In the genomic region with DNA sequence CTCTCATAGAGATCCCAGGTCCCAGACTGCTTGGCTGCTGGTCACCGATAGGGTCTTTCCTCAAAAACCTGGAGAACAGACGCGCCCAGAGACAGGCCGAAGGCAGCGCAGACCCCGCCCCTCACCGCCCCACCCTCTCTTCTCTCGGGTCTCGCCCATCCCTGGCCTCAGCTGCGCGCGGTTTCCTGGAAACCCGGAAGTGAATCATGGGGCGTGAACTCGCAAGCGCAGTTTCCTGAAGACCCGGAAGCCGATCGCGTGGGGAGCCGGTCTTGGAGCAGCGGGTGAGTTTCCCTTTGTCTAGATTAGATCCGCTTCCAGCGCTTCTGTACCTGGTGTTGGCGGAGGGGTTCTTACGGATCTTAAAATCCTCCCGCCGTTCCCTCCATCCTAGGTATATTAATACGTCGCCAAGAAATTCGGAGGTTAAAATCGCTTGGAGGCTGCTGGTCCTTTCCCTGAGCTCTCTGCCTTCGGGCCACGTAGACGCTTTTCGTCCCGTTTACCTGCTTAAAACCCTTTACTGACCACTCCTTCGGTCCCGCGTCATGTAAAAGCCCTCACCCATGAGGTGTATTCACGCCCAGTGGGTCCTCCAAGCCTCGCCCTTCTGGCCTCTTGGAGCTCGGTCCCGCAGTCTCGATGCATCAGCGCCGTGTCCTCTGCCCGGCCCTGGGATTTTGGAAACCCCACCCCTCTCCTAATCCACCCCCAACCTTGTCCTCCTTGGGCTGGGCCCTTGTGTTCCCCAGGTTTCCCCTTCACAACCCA, we compare ENCODE assay signal across 8 cellular contexts. TPM values are rescaled to one million over a fixed set of nuclear protein-coding genes. Genes with fewer than 3 reads are reported as not detected.
DNase-seq lines count a peak whose midpoint lies in the region; ATAC-seq, FAIRE-seq and TF ChIP-seq lines count a peak whose summit lies in the region.

A gene (plus strand): TSS at position 230 of the 771 bp plus-strand sequence. CDS start 48,293 bp downstream, outside the sequence.

- H4K20me1 ChIP-seq in keratinocyte (ENCODE audit: control insufficient read depth, extremely low read depth, insufficient read depth, low read length) = no peaks in the 10 kb centered on the region

- no peaks in the 10 kb centered on the region for H3K9me1 ChIP-seq in keratinocyte (ENCODE audit: control insufficient read depth, extremely low read depth, insufficient read depth, low read length)

- H3K4me2 ChIP-seq in keratinocyte (ENCODE audit: control insufficient read depth, extremely low read depth, insufficient read depth, low read depth, low read length) = peak within 1 kb of the TSS; percentile 67

- TF ChIP-seq CTCF in keratinocyte (optimal IDR thresholded peaks at IDR 0.05 in 1 of 3, IDR thresholded peaks at IDR 0.05 in 1 of 3, conservative IDR thresholded peaks at IDR 0.05 in 1 of 3; ENCODE audit: extremely low read depth in 1 of 3, insufficient read depth in 2 of 3, low read length in 3 of 3) = no peak

- peak within 1 kb of the TSS; percentile 45 for H3K9ac ChIP-seq in keratinocyte (ENCODE audit: control insufficient read depth, extremely low read depth, insufficient read depth, low read length)

- dilution Hi-C loops in keratinocyte (cut with MboI; ENCODE audit: extremely low pct_ligation_motif_present, low sequenced_read_pairs) = no loop called here

- H3K36me3 ChIP-seq in keratinocyte (ENCODE audit: control insufficient read depth in 2 of 2, extremely low read depth in 1 of 2, insufficient read depth in 2 of 2, low read length in 2 of 2) = peaks cover 0 to 3% of the 10 kb centered on the region in 2 experiments

- H2AFZ ChIP-seq in keratinocyte (ENCODE audit: control insufficient read depth, low read length) = peak within 1 kb of the TSS; percentile 81

- H3K9me3 ChIP-seq in keratinocyte (ENCODE audit: control insufficient read depth, low read depth, low read length) = peaks cover 1% of the 10 kb centered on the region

- peak within 1 kb of the TSS; percentile 59 to 76 (median 65) for H3K4me3 ChIP-seq in keratinocyte (ENCODE audit: control insufficient read depth in 2 of 3, extremely low read depth in 1 of 3, insufficient read depth in 2 of 3, low read depth in 1 of 3, low read length in 3 of 3)

- FAIRE-seq in keratinocyte (lab: Jason Lieb, UNC) = no peak

- H3K79me2 ChIP-seq in keratinocyte (ENCODE audit: control insufficient read depth, insufficient read depth, low read length) = no peaks in the 10 kb centered on the region

- no peaks in the 10 kb centered on the region for H3K27me3 ChIP-seq in keratinocyte (ENCODE audit: control insufficient read depth, extremely low read depth, insufficient read depth, low read length)

- ATAC-seq in HG03378 (IDR thresholded peaks at IDR 0.05; ENCODE audit: unreplicated experiment) = no peak

- DNase-seq in HK-2 (ENCODE audit: unreplicated experiment) (peak; percentile 76), caudate nucleus (lab: John Stamatoyannopoulos, UW) (peak in 58 of 61 donors; percentile 0 to 91 (median 69)), keratinocyte (ENCODE audit: low read depth, low spot score) (no peak), NCI-H146 treated with DMSO at 0.1 percent for 48 hours (lab: John Stamatoyannopoulos, UW; ENCODE audit: unreplicated experiment) (no peak), UCSD-AML1 (lab: John Stamatoyannopoulos, UW; ENCODE audit: unreplicated experiment) (no peak)
- peak; percentile 67 for DNase-seq in activated CD4-positive, CD25-positive, alpha-beta regulatory T cell treated with anti-CD3 and anti-CD28 coated beads, Interleukin-2, amount 50 U/mL, for 72 hours
- peak; percentile 57 to 69 for DNase-seq in stimulated activated CD4-positive, alpha-beta T cell treated with anti-CD3 and anti-CD28 coated beads, Interleukin-15, amount 100 ng/mL, for 48 hours (ENCODE audit: low read depth in 2 of 2)

- H3K27ac ChIP-seq in caudate nucleus (ENCODE audit: low read depth, low read length) (no peak within 1 kb of the TSS), keratinocyte (ENCODE audit: control insufficient read depth, insufficient read depth, low read length) (peak within 1 kb of the TSS; percentile 19)

- H3K4me1 ChIP-seq in keratinocyte (ENCODE audit: control insufficient read depth, extremely low read depth, insufficient read depth, low read length) = no peaks in the 10 kb centered on the region

RNA-seq across cellular contexts. Expression of the gene that starts here (rescaled TPM):
- polyA plus RNA-seq in keratinocyte = 0.44 to 1.1 TPM (median 0.79 TPM) in 3 replicates
- polyA plus RNA-seq in keratinocyte (2011; ENCODE audit: low read depth) = 0.55 TPM
- 0.53 and 1.3 TPM in 2 replicates for polyA plus RNA-seq in keratinocyte (2011; cell fraction: cytosol; rRNA removed)
- polyA plus RNA-seq in keratinocyte (2011; cell fraction: nucleus; rRNA removed) = 2.1 and 2.7 TPM in 2 replicates
- polyA plus RNA-seq in keratinocyte (2012; ENCODE audit: low replicate concordance) = 0.54 and 0.85 TPM in 2 replicates
- 0.16 to 2.3 TPM (median 1.5 TPM) in 3 replicates for polyA minus RNA-seq in keratinocyte
- polyA minus RNA-seq in keratinocyte (2011; cell fraction: cytosol; rRNA and poly(A)+ RNA removed) = 1.7 TPM
- polyA minus RNA-seq in keratinocyte (2011; cell fraction: nucleus; rRNA and poly(A)+ RNA removed) = 2.8 and 7.1 TPM in 2 replicates

Comparison
In these comparisons a context has a peak if more than half of its experiments do, and no peak if none do; other contexts are left out.
1. DNase-seq: peak in HK-2 (single experiment), activated CD4-positive, CD25-positive, alpha-beta regulatory T cell treated with anti-CD3 and anti-CD28 coated beads, Interleukin-2, amount 50 U/mL, for 72 hours (single experiment), caudate nucleus (58 of 61) and stimulated activated CD4-positive, alpha-beta T cell treated with anti-CD3 and anti-CD28 coated beads, Interleukin-15, amount 100 ng/mL, for 48 hours (2 of 2); none in keratinocyte (single experiment), NCI-H146 treated with DMSO at 0.1 percent for 48 hours (single experiment) and UCSD-AML1 (single experiment).